15 cellular contexts compared by ENCODE assay signal in the genomic region with DNA sequence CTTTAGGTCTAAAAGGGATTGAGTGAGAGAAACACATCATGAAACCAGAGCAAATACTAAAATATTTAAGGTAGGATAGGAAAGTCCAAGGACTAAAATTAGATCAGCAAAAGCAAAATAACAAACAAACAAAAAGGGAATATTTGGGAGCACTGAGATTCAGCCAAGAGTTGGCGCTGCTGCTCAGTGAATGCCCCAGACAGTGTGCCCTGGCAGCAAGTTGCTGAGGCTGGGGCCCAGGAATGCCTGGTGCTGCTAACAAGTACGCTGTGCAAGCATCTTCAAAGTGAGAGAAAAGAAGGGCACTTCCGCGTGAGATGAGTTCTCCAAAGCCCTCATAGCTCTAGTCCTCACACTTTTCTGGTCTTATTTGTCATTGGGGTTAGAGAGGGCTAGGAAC.
A peak's percentile ranks its signal among the peaks of the same experiment; 100 is the strongest.
DNase-seq lines count a peak whose midpoint lies in the region; ATAC-seq and TF ChIP-seq lines count a peak whose summit lies in the region.
"Had no signal": no experiment of that assay in that cellular context is flagged by ENCODE, and none has a peak within 500 bp of the region (broad histone marks: within the 10 kb centered on the region; RNA-seq: fewer than 3 reads in every experiment).

No MANE protein-coding gene starts in this region.

- no peak overlapping the region for H3K9ac ChIP-seq in neural progenitor cell
- H3K9ac ChIP-seq: KMS-11 had no signal

- H3K36me3 Mint-ChIP-seq in neural progenitor cell: peaks cover 6% of the 10 kb centered on the region

- no peaks in the 10 kb centered on the region for H3K79me2 ChIP-seq in OCI-LY7 (ENCODE audit: insufficient read depth, low read depth, low read length)
- H3K79me2 ChIP-seq in neural progenitor cell (ENCODE audit: low read depth): no peaks in the 10 kb centered on the region
- H3K79me2 ChIP-seq in hepatocyte: no peaks in the 10 kb centered on the region

- BruUV-seq in OCI-LY7 (replicated peaks; lab: Mats Ljungman, UMichigan): no TSS peak

- H4K20me1 ChIP-seq in OCI-LY7 (ENCODE audit: insufficient read depth, low read length): no peaks in the 10 kb centered on the region
- H4K20me1 ChIP-seq in neural progenitor cell (ENCODE audit: low read depth): no peaks in the 10 kb centered on the region
- H4K20me1 ChIP-seq in hepatocyte (ENCODE audit: insufficient read depth, poor library complexity, severe bottlenecking): no peaks in the 10 kb centered on the region

- ATAC-seq in left lobe of liver: no peak
- ATAC-seq: activated naive CD8-positive, alpha-beta T cell treated with anti-CD3 and anti-CD28 coated beads, Interleukin-2, amount 50 U/mL, for 24 hours had no signal

- H3K9me2 ChIP-seq in OCI-LY7 (ENCODE audit: insufficient read depth, low read length) (no peaks in the 10 kb centered on the region; the same call in 1 of the 2 replicates), hepatocyte (replicated peaks; ENCODE audit: insufficient read depth) (no peaks in the 10 kb centered on the region)

- POLR2A ChIA-PET in OCI-LY7 (lab: Charles Lee): no interaction called here

- H2AFZ ChIP-seq in OCI-LY7 (ENCODE audit: low read length) (no peak overlapping the region), neural progenitor cell (replicated peaks) (peak overlapping the region; percentile 89), hepatocyte (no peak overlapping the region)

- TF ChIP-seq CTCF in OCI-LY7 (conservative IDR thresholded peaks at IDR 0.05; ENCODE audit: low read length) (peak; percentile 31; the same call in 1 of the 2 replicates), neural progenitor cell (IDR thresholded peaks at IDR 0.05) (peak; percentile 33), hepatocyte (IDR thresholded peaks at IDR 0.05; ENCODE audit: poor library complexity) (no peak)

- H3K27ac Mint-ChIP-seq in neural progenitor cell: peak overlapping the region; percentile 58
- H3K27ac Mint-ChIP-seq: activated B cell treated with CpG ODN at 0.5 μM for 24 hours; activated naive CD8-positive, alpha-beta T cell treated with anti-CD3 and anti-CD28 coated beads, Interleukin-2, amount 50 U/mL, for 24 hours had no signal

- H3K27me3 ChIP-seq in neural progenitor cell (no peaks in the 10 kb centered on the region), hepatocyte (no peaks in the 10 kb centered on the region)
- H3K27me3 ChIP-seq: uterus had no signal

- no peak overlapping the region for H3K27ac ChIP-seq in OCI-LY7 (ENCODE audit: low read depth, low read length, poor library complexity, severe bottlenecking)
- H3K27ac ChIP-seq in neural progenitor cell: no peak overlapping the region
- H3K27ac ChIP-seq in hepatocyte: no peak overlapping the region
- H3K27ac ChIP-seq: KMS-11, uterus had no signal

- H3K9me3 ChIP-seq in OCI-LY7 (ENCODE audit: low read length) (no peaks in the 10 kb centered on the region), neural progenitor cell (ENCODE audit: low read depth) (peaks cover 6% of the 10 kb centered on the region), hepatocyte (ENCODE audit: low read depth) (no peaks in the 10 kb centered on the region)
- H3K9me3 ChIP-seq: uterus had no signal

- no peaks in the 10 kb centered on the region for H3K27me3 Mint-ChIP-seq in neural progenitor cell (ENCODE audit: insufficient read depth, low read depth)
- H3K27me3 Mint-ChIP-seq: activated B cell treated with CpG ODN at 0.5 μM for 24 hours; activated naive CD8-positive, alpha-beta T cell treated with anti-CD3 and anti-CD28 coated beads, Interleukin-2, amount 50 U/mL, for 24 hours had no signal

- peaks cover 18% of the 10 kb centered on the region for H3K9me3 Mint-ChIP-seq in neural progenitor cell
- H3K9me3 Mint-ChIP-seq: activated B cell treated with CpG ODN at 0.5 μM for 24 hours had no signal

- H3K4me2 ChIP-seq in OCI-LY7 (ENCODE audit: low read length) (no peak overlapping the region), neural progenitor cell (no peak overlapping the region), hepatocyte (no peak overlapping the region)
- H3K4me2 ChIP-seq: KMS-11 had no signal

- H3K4me1 Mint-ChIP-seq in neural progenitor cell: peaks cover 14% of the 10 kb centered on the region
- H3K4me1 Mint-ChIP-seq: activated B cell treated with CpG ODN at 0.5 μM for 24 hours; activated naive CD8-positive, alpha-beta T cell treated with anti-CD3 and anti-CD28 coated beads, Interleukin-2, amount 50 U/mL, for 24 hours had no signal

- WGBS in hepatocyte (ENCODE audit: low lambda C conversion rate, missing lambda C conversion rate): 75% methylated on average over 4 of the region's 4 CpGs

- no peaks in the 10 kb centered on the region for H3K4me1 ChIP-seq in OCI-LY7 (ENCODE audit: insufficient read depth, low read length, poor library complexity, severe bottlenecking)
- peaks cover 20% of the 10 kb centered on the region for H3K4me1 ChIP-seq in neural progenitor cell
- H3K4me1 ChIP-seq in hepatocyte (ENCODE audit: insufficient read depth): no peaks in the 10 kb centered on the region
- H3K4me1 ChIP-seq: uterus had no signal

- intact Hi-C loops in OCI-LY7 (cut with micrococcal nuclease; ENCODE audit: unreplicated experiment) (no loop called here), head of caudate nucleus (cut with DNase I) (no loop called here)

- DNase-seq in Ammon's horn (ENCODE audit: low spot score) (peak; percentile 79), OCI-LY7 (ENCODE audit: low spot score) (no peak), head of caudate nucleus (peak; percentile 5 to 80 (median 50)), neural progenitor cell (ENCODE audit: low spot score) (peak; percentile 53), hepatocyte (ENCODE audit: low spot score) (no peak), NCI-H1436 (lab: John Stamatoyannopoulos, UW) (no peak), kidney glomerular epithelial cell (lab: John Stamatoyannopoulos, UW) (no peak), left lobe of liver (ENCODE audit: low spot score) (no peak)
- DNase-seq: activated B cell treated with CpG ODN at 0.5 μM for 24 hours; activated naive CD8-positive, alpha-beta T cell treated with anti-CD3 and anti-CD28 coated beads, Interleukin-2, amount 50 U/mL, for 24 hours; dermis blood vessel endothelial cell; NCI-H2081; stimulated activated CD4-positive, alpha-beta T cell treated with anti-CD3 and anti-CD28 coated beads, Interleukin-15, amount 100 ng/mL, for 24 hours; uterus had no signal

- no peak overlapping the region for H3K4me3 Mint-ChIP-seq in neural progenitor cell
- H3K4me3 Mint-ChIP-seq: activated B cell treated with CpG ODN at 0.5 μM for 24 hours; activated naive CD8-positive, alpha-beta T cell treated with anti-CD3 and anti-CD28 coated beads, Interleukin-2, amount 50 U/mL, for 24 hours had no signal

- H3K4me3 ChIP-seq in OCI-LY7 (ENCODE audit: low read depth, low read length, poor library complexity, severe bottlenecking) (no peak overlapping the region), neural progenitor cell (no peak overlapping the region), hepatocyte (no peak overlapping the region)
- H3K4me3 ChIP-seq: uterus had no signal

- H3K36me3 ChIP-seq in OCI-LY7 (ENCODE audit: insufficient read depth, low read length) (no peaks in the 10 kb centered on the region), neural progenitor cell (no peaks in the 10 kb centered on the region), hepatocyte (replicated peaks; ENCODE audit: insufficient read depth, low read depth) (no peaks in the 10 kb centered on the region)
- H3K36me3 ChIP-seq: uterus had no signal

- CTCF ChIA-PET in OCI-LY7 (lab: Charles Lee; ENCODE audit: unreplicated experiment): interaction anchor here (0.6 kb wide), 1 partner anchor 452 kb away, joined by 3 read pairs; no protein-coding TSS in a partner anchor

- peaks cover 7% of the 10 kb centered on the region for H3F3A ChIP-seq in neural progenitor cell (ENCODE audit: low read depth)

Comparison
In these comparisons a context has a peak if more than half of its experiments do, and no peak if none do; other contexts are left out.
1. DNase-seq: peak in Ammon's horn (single experiment), head of caudate nucleus (42 of 42) and neural progenitor cell (single experiment); none in OCI-LY7 (single experiment), hepatocyte (single experiment), NCI-H1436 (single experiment), kidney glomerular epithelial cell (single experiment) and left lobe of liver (single experiment).